In genomic region chr1:203307690-203308126, GRCh38 we compare ENCODE assay signal across 1 cellular context.
TF ChIP-seq lines count a peak whose summit lies in the region.

No MANE protein-coding gene starts in this region.

TF ChIP-seq in GM23338, 12 proteins besides CTCF, POLR2A, EP300 and RAD21 (continued from another document):
- TF ChIP-seq, protein P1, sequence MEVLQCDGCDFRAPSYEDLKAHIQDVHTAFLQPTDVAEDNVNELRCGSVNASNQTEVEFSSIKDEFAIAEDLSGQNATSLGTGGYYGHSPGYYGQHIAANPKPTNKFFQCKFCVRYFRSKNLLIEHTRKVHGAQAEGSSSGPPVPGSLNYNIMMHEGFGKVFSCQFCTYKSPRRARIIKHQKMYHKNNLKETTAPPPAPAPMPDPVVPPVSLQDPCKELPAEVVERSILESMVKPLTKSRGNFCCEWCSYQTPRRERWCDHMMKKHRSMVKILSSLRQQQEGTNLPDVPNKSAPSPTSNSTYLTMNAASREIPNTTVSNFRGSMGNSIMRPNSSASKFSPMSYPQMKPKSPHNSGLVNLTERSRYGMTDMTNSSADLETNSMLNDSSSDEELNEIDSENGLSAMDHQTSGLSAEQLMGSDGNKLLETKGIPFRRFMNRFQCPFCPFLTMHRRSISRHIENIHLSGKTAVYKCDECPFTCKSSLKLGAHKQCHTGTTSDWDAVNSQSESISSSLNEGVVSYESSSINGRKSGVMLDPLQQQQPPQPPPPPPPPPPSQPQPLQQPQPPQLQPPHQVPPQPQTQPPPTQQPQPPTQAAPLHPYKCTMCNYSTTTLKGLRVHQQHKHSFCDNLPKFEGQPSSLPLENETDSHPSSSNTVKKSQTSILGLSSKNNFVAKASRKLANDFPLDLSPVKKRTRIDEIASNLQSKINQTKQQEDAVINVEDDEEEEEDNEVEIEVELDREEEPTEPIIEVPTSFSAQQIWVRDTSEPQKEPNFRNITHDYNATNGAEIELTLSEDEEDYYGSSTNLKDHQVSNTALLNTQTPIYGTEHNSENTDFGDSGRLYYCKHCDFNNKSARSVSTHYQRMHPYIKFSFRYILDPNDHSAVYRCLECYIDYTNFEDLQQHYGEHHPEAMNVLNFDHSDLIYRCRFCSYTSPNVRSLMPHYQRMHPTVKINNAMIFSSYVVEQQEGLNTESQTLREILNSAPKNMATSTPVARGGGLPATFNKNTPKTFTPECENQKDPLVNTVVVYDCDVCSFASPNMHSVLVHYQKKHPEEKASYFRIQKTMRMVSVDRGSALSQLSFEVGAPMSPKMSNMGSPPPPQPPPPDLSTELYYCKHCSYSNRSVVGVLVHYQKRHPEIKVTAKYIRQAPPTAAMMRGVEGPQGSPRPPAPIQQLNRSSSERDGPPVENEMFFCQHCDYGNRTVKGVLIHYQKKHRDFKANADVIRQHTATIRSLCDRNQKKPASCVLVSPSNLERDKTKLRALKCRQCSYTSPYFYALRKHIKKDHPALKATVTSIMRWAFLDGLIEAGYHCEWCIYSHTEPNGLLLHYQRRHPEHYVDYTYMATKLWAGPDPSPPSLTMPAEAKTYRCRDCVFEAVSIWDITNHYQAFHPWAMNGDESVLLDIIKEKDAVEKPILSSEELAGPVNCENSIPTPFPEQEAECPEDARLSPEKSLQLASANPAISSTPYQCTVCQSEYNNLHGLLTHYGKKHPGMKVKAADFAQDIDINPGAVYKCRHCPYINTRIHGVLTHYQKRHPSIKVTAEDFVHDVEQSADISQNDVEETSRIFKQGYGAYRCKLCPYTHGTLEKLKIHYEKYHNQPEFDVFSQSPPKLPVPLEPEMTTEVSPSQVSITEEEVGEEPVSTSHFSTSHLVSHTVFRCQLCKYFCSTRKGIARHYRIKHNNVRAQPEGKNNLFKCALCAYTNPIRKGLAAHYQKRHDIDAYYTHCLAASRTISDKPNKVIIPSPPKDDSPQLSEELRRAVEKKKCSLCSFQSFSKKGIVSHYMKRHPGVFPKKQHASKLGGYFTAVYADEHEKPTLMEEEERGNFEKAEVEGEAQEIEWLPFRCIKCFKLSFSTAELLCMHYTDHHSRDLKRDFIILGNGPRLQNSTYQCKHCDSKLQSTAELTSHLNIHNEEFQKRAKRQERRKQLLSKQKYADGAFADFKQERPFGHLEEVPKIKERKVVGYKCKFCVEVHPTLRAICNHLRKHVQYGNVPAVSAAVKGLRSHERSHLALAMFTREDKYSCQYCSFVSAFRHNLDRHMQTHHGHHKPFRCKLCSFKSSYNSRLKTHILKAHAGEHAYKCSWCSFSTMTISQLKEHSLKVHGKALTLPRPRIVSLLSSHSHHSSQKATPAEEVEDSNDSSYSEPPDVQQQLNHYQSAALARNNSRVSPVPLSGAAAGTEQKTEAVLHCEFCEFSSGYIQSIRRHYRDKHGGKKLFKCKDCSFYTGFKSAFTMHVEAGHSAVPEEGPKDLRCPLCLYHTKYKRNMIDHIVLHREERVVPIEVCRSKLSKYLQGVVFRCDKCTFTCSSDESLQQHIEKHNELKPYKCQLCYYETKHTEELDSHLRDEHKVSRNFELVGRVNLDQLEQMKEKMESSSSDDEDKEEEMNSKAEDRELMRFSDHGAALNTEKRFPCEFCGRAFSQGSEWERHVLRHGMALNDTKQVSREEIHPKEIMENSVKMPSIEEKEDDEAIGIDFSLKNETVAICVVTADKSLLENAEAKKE (CRISPR knock-in tag; IDR thresholded peaks at IDR 0.05), result peak; percentile 31; the same call in 1 of the 2 replicates
- no peak for TF ChIP-seq ZNF331 (CRISPR knock-in tag; IDR thresholded peaks at IDR 0.05; ENCODE audit: low read depth)
